In genomic region chr22:49936018-49936972, GRCh38 we compare ENCODE assay signal across 9 cellular contexts. TPM values are rescaled to one million over a fixed set of nuclear protein-coding genes. Genes with fewer than 3 reads are reported as not detected.
DNase-seq lines count a peak whose midpoint lies in the region; ATAC-seq, FAIRE-seq and TF ChIP-seq lines count a peak whose summit lies in the region.
"Had no signal": no experiment of that assay in that cellular context is flagged by ENCODE, and none has a peak within 500 bp of the region (broad histone marks: within the 10 kb centered on the region; RNA-seq: fewer than 3 reads in every experiment).

No MANE protein-coding gene starts in this region.

- no peak for TF ChIP-seq CTCF in CD8-positive, alpha-beta T cell (IDR thresholded peaks at IDR 0.05)
- no peak for TF ChIP-seq CTCF in RWPE1 (conservative IDR thresholded peaks at IDR 0.05; ENCODE audit: low read depth)

- peak; percentile 79 for ATAC-seq in CD8-positive, alpha-beta T cell
- peak; percentile 77 for ATAC-seq in GM19463 (IDR thresholded peaks at IDR 0.05; ENCODE audit: unreplicated experiment)
- ATAC-seq in HG03575 (IDR thresholded peaks at IDR 0.05; ENCODE audit: extremely low read depth, insufficient number of reproducible peaks, low FRiP score, unreplicated experiment), result peak; percentile 50

- peak; percentile 80 to 95 (median 89) for DNase-seq in CD8-positive, alpha-beta T cell
- DNase-seq in RWPE1 (ENCODE audit: low spot score) (peak; percentile 38), activated gamma-delta T cell (lab: John Stamatoyannopoulos, UW) (peak; percentile 99), frontal cortex (ENCODE audit: low spot score in 2 of 2) (peak; percentile 66 to 88), nucleus accumbens (lab: John Stamatoyannopoulos, UW) (peak in 46 of 56 donors; percentile 24 to 86 (median 62))

- H3K9me3 Mint-ChIP-seq in CD8-positive, alpha-beta T cell, result peaks cover 2% of the 10 kb centered on the region

- POLR2A ChIA-PET in CD8-positive, alpha-beta T cell (lab: Charles Lee), result interaction anchor here (0.9 to 1.9 kb wide), 7 partner anchors 11 to 82 kb away, joined by 3 to 20 read pairs (median 4); partner anchors contain the start of gene PIM3
- POLR2A ChIA-PET in RWPE1 (lab: Yijun Ruan, JAX; ENCODE audit: low non-redundant PET), result interaction anchor here (0.8 to 1.7 kb wide), 3 partner anchors 10 to 26 kb away, joined by 3 to 10 read pairs (median 4); no protein-coding TSS in a partner anchor

- H3K4me3 Mint-ChIP-seq in CD8-positive, alpha-beta T cell, result peak overlapping the region; percentile 67

- H3K27me3 Mint-ChIP-seq in CD8-positive, alpha-beta T cell (ENCODE audit: low read depth), result no peaks in the 10 kb centered on the region

- no peaks in the 10 kb centered on the region for H3K36me3 ChIP-seq in CD8-positive, alpha-beta T cell (ENCODE audit: insufficient read depth, low read length)

- CTCF ChIA-PET in CD8-positive, alpha-beta T cell (lab: Charles Lee), result interaction anchor here (1.6 to 2.3 kb wide), 2 partner anchors 45 to 95 kb away, joined by 4 to 8 read pairs; no protein-coding TSS in a partner anchor
- CTCF ChIA-PET in RWPE1 (lab: Yijun Ruan, JAX), result no interaction called here

- peak overlapping the region; percentile 85 for H3K27ac Mint-ChIP-seq in CD8-positive, alpha-beta T cell

- H3K27ac ChIP-seq in CD8-positive, alpha-beta T cell (ENCODE audit: low read depth, low read length), result peak overlapping the region; percentile 56
- peak overlapping the region; percentile 83 for H3K27ac ChIP-seq in RWPE1
- peak overlapping the region; percentile 92 for H3K27ac ChIP-seq in temporal lobe (ENCODE audit: low read depth, low read length)

- peaks cover 16% of the 10 kb centered on the region for H3K4me1 Mint-ChIP-seq in CD8-positive, alpha-beta T cell (ENCODE audit: low read depth)

- H3K36me3 Mint-ChIP-seq in CD8-positive, alpha-beta T cell, result no peaks in the 10 kb centered on the region

- FAIRE-seq in frontal cortex (lab: Jason Lieb, UNC), result no peak
- FAIRE-seq: endometrium had no signal

- intact Hi-C loops in CD8-positive, alpha-beta T cell (cut with DNase I, micrococcal nuclease), result loop anchor here (1.0 to 10.0 kb wide), 5 partner anchors 9 to 249 kb away; partner anchors contain the start of genes PIM3 (in 2 of the 2), ALG12 (in 1 of the 2), CRELD2 (in 1 of the 2) and TRABD (in 1 of the 2)

- peak overlapping the region; percentile 43 for H3K4me3 ChIP-seq in CD8-positive, alpha-beta T cell (ENCODE audit: low read depth, low read length)

- peaks cover 26% of the 10 kb centered on the region for H3K4me1 ChIP-seq in CD8-positive, alpha-beta T cell (ENCODE audit: insufficient read depth, low read length)

- H3K27me3 ChIP-seq in CD8-positive, alpha-beta T cell (ENCODE audit: insufficient read depth, low read length), result no peaks in the 10 kb centered on the region

- no peaks in the 10 kb centered on the region for H3K9me3 ChIP-seq in CD8-positive, alpha-beta T cell (ENCODE audit: low read length)

RNA-seq across cellular contexts. Expression of gene CRELD2, which starts 17.9 kb away (rescaled TPM):
- 10 to 100 TPM; 26.3 to 28.1 TPM for total RNA-seq in CD8-positive, alpha-beta T cell
- total RNA-seq in frontal cortex, result 17.5 TPM
- total RNA-seq in temporal lobe, result 8.6 TPM

RNA-seq across cellular contexts. Expression of gene ALG12, which starts 18.1 kb away (rescaled TPM):
- total RNA-seq in CD8-positive, alpha-beta T cell, result 10 to 100 TPM; 11.4 to 15.2 TPM
- total RNA-seq in frontal cortex (8.6 TPM), temporal lobe (5.4 TPM)

RNA-seq across cellular contexts. Expression of gene PIM3, which starts 24.3 kb away (rescaled TPM):
- total RNA-seq in CD8-positive, alpha-beta T cell, result 100 to 1,000 TPM; 316 to 328 TPM
- total RNA-seq in frontal cortex (16.3 TPM), temporal lobe (8.9 TPM)

Comparison
In these comparisons a context has a peak if more than half of its experiments do, and no peak if none do; other contexts are left out.
1. Peak in every context shown above with its lines: DNase-seq, ATAC-seq, H3K4me3 ChIP-seq and H3K27ac ChIP-seq.
2. DNase-seq: peak in every context shown above with its lines; median percentile 99 in activated gamma-delta T cell; 89 in CD8-positive, alpha-beta T cell; 77 in frontal cortex; 62 in nucleus accumbens; 38 in RWPE1.
3. RNA of gene PIM3, which starts 24.3 kb away (total RNA-seq): 316 to 328 TPM in CD8-positive, alpha-beta T cell; 16.3 TPM in frontal cortex (single experiment) and 8.9 TPM in temporal lobe (single experiment); every median in the first group is over 10 times any median in the second.